14 cellular contexts compared by ENCODE assay signal in genomic region chr5:68544656-68545565, GRCh38.
DNase-seq lines count a peak whose midpoint lies in the region; ATAC-seq, FAIRE-seq and TF ChIP-seq lines count a peak whose summit lies in the region.
"Had no signal": no experiment of that assay in that cellular context is flagged by ENCODE, and none has a peak within 500 bp of the region (broad histone marks: within the 10 kb centered on the region; RNA-seq: fewer than 3 reads in every experiment).

No MANE protein-coding gene starts in this region.

- no peak for TF ChIP-seq CTCF in breast epithelium (IDR thresholded peaks at IDR 0.05)
- no peak for TF ChIP-seq CTCF in MCF 10A (IDR thresholded peaks at IDR 0.05; ENCODE audit: unreplicated experiment)
- no peak for TF ChIP-seq CTCF in keratinocyte (optimal IDR thresholded peaks at IDR 0.05 in 1 of 3, IDR thresholded peaks at IDR 0.05 in 1 of 3, conservative IDR thresholded peaks at IDR 0.05 in 1 of 3; ENCODE audit: extremely low read depth in 1 of 3, insufficient read depth in 2 of 3, low read length in 3 of 3)

- H3K4me3 ChIP-seq in breast epithelium = no peak overlapping the region
- peak overlapping the region; percentile 29 for H3K4me3 ChIP-seq in SK-N-MC
- H3K4me3 ChIP-seq in keratinocyte (ENCODE audit: control insufficient read depth in 2 of 3, extremely low read depth in 1 of 3, insufficient read depth in 2 of 3, low read depth in 1 of 3, low read length in 3 of 3) = no peak overlapping the region

- H4K20me1 ChIP-seq in keratinocyte (ENCODE audit: control insufficient read depth, extremely low read depth, insufficient read depth, low read length) = no peaks in the 10 kb centered on the region

- DNase-seq in breast epithelium (ENCODE audit: low spot score in 2 of 2) (no peak), MCF 10A (ENCODE audit: unreplicated experiment) (no peak), SK-N-MC (ENCODE audit: low read depth, low spot score) (no peak), keratinocyte (ENCODE audit: low read depth, low spot score) (no peak), urothelium cell line (ENCODE audit: low spot score) (no peak), MV-4-11 (lab: John Stamatoyannopoulos, UW) (no peak)
- no peak for DNase-seq in activated CD8-positive, alpha-beta T cell treated with anti-CD3 and anti-CD28 coated beads, Interleukin-2, amount 10 ng/mL, durations not matched to agents 7 days and 5 days
- DNase-seq: activated T-cell treated with anti-CD3 and anti-CD28 coated beads for 4 hours; amniotic stem cell; immature natural killer cell; stimulated activated CD4-positive, alpha-beta T cell treated with anti-CD3 and anti-CD28 coated beads, Interleukin-1b, Interleukin-23, amount 100 ng/mL, for 48 hours; stimulated activated naive CD8-positive, alpha-beta T cell treated with anti-CD3 and anti-CD28 coated beads, Interleukin-15, amount 100 ng/mL, for 72 hours; WERI-Rb-1 had no signal

- peak overlapping the region; percentile 12 to 55 for H3K27ac ChIP-seq in breast epithelium
- peak overlapping the region; percentile 71 for H3K27ac ChIP-seq in SK-N-MC
- H3K27ac ChIP-seq in keratinocyte (ENCODE audit: control insufficient read depth, insufficient read depth, low read length) = peak overlapping the region; percentile 32
- H3K27ac ChIP-seq: WERI-Rb-1 had no signal

- H3K27ac Mint-ChIP-seq in MCF 10A (ENCODE audit: low read depth, unreplicated experiment) = no peak overlapping the region
- no peak overlapping the region for H3K27ac Mint-ChIP-seq in activated CD8-positive, alpha-beta T cell treated with anti-CD3 and anti-CD28 coated beads, Interleukin-2, amount 10 ng/mL, durations not matched to agents 7 days and 5 days
- H3K27ac Mint-ChIP-seq: immature natural killer cell had no signal

- CTCF ChIA-PET in MCF 10A (lab: Yijun Ruan, JAX) = interaction anchor here (0.8 kb wide), 1 partner anchor 13 kb away, joined by 4 read pairs; no protein-coding TSS in a partner anchor
- CTCF ChIA-PET in activated CD8-positive, alpha-beta T cell treated with anti-CD3 and anti-CD28 coated beads, Interleukin-2, amount 10 ng/mL, durations not matched to agents 7 days and 5 days (lab: Charles Lee) = no interaction called here

- H3K4me2 ChIP-seq in keratinocyte (ENCODE audit: control insufficient read depth, extremely low read depth, insufficient read depth, low read depth, low read length) = peak overlapping the region; percentile 22

- TF ChIP-seq POLR2A in breast epithelium (IDR thresholded peaks at IDR 0.05) = no peak

- no peak for ATAC-seq in GM19351 (IDR thresholded peaks at IDR 0.05; ENCODE audit: unreplicated experiment)
- ATAC-seq in activated CD8-positive, alpha-beta T cell treated with anti-CD3 and anti-CD28 coated beads, Interleukin-2, amount 10 ng/mL, durations not matched to agents 7 days and 5 days = no peak
- ATAC-seq: stimulated activated naive CD8-positive, alpha-beta T cell treated with anti-CD3 and anti-CD28 coated beads, Interleukin-15, amount 100 ng/mL, for 72 hours had no signal

- no peak overlapping the region for H3K4me3 Mint-ChIP-seq in MCF 10A (ENCODE audit: unreplicated experiment)
- no peak overlapping the region for H3K4me3 Mint-ChIP-seq in activated CD8-positive, alpha-beta T cell treated with anti-CD3 and anti-CD28 coated beads, Interleukin-2, amount 10 ng/mL, durations not matched to agents 7 days and 5 days
- H3K4me3 Mint-ChIP-seq: immature natural killer cell; stimulated activated naive CD8-positive, alpha-beta T cell treated with anti-CD3 and anti-CD28 coated beads, Interleukin-15, amount 100 ng/mL, for 72 hours had no signal

- peak overlapping the region; percentile 21 for H2AFZ ChIP-seq in keratinocyte (ENCODE audit: control insufficient read depth, low read length)

- no peaks in the 10 kb centered on the region for H3K79me2 ChIP-seq in keratinocyte (ENCODE audit: control insufficient read depth, insufficient read depth, low read length)

- FAIRE-seq in keratinocyte (lab: Jason Lieb, UNC) (peak; percentile 80), urothelium cell line (lab: Jason Lieb, UNC) (peak; percentile 13)

- H3K9me3 ChIP-seq in breast epithelium (no peaks in the 10 kb centered on the region), SK-N-MC (ENCODE audit: low read depth, low read length) (no peaks in the 10 kb centered on the region), keratinocyte (ENCODE audit: control insufficient read depth, low read depth, low read length) (no peaks in the 10 kb centered on the region)

- no peaks in the 10 kb centered on the region for H3K36me3 Mint-ChIP-seq in MCF 10A (ENCODE audit: insufficient read depth, unreplicated experiment)
- H3K36me3 Mint-ChIP-seq in activated CD8-positive, alpha-beta T cell treated with anti-CD3 and anti-CD28 coated beads, Interleukin-2, amount 10 ng/mL, durations not matched to agents 7 days and 5 days (ENCODE audit: low read depth) = no peaks in the 10 kb centered on the region
- H3K36me3 Mint-ChIP-seq: immature natural killer cell had no signal

- H3K27me3 ChIP-seq in breast epithelium (no peaks in the 10 kb centered on the region), keratinocyte (ENCODE audit: control insufficient read depth, extremely low read depth, insufficient read depth, low read length) (no peaks in the 10 kb centered on the region)

- no peaks in the 10 kb centered on the region for H3K9me3 Mint-ChIP-seq in MCF 10A (ENCODE audit: unreplicated experiment)
- H3K9me3 Mint-ChIP-seq in activated CD8-positive, alpha-beta T cell treated with anti-CD3 and anti-CD28 coated beads, Interleukin-2, amount 10 ng/mL, durations not matched to agents 7 days and 5 days (ENCODE audit: insufficient read depth) = no peaks in the 10 kb centered on the region
- H3K9me3 Mint-ChIP-seq: immature natural killer cell; stimulated activated naive CD8-positive, alpha-beta T cell treated with anti-CD3 and anti-CD28 coated beads, Interleukin-15, amount 100 ng/mL, for 72 hours had no signal

- no peaks in the 10 kb centered on the region for H3K36me3 ChIP-seq in breast epithelium
- no peaks in the 10 kb centered on the region for H3K36me3 ChIP-seq in SK-N-MC (ENCODE audit: insufficient read depth, low read length)
- H3K36me3 ChIP-seq in keratinocyte (ENCODE audit: control insufficient read depth in 2 of 2, extremely low read depth in 1 of 2, insufficient read depth in 2 of 2, low read length in 2 of 2) = no peaks in the 10 kb centered on the region
- H3K36me3 ChIP-seq: WERI-Rb-1 had no signal

- dilution Hi-C loops in keratinocyte (cut with MboI; ENCODE audit: extremely low pct_ligation_motif_present, low sequenced_read_pairs) = no loop called here

- intact Hi-C loops in breast epithelium (cut with DNase I; ENCODE audit: low total_unique reads) (no loop called here), MCF 10A (cut with micrococcal nuclease) (loop anchor here (10.0 kb wide), 1 partner anchor 230 kb away; no protein-coding TSS in a partner anchor)

- H3K4me1 Mint-ChIP-seq in MCF 10A (ENCODE audit: insufficient read depth, unreplicated experiment) = peaks cover 26% of the 10 kb centered on the region
- H3K4me1 Mint-ChIP-seq in activated CD8-positive, alpha-beta T cell treated with anti-CD3 and anti-CD28 coated beads, Interleukin-2, amount 10 ng/mL, durations not matched to agents 7 days and 5 days (ENCODE audit: low read depth) = no peaks in the 10 kb centered on the region
- H3K4me1 Mint-ChIP-seq: immature natural killer cell; stimulated activated naive CD8-positive, alpha-beta T cell treated with anti-CD3 and anti-CD28 coated beads, Interleukin-15, amount 100 ng/mL, for 72 hours had no signal

- H3K4me1 ChIP-seq in breast epithelium = no peaks in the 10 kb centered on the region
- H3K4me1 ChIP-seq in keratinocyte (ENCODE audit: control insufficient read depth, extremely low read depth, insufficient read depth, low read length) = peaks cover 30% of the 10 kb centered on the region

- H3K9ac ChIP-seq in SK-N-MC (ENCODE audit: insufficient read length) (no peak overlapping the region), keratinocyte (ENCODE audit: control insufficient read depth, extremely low read depth, insufficient read depth, low read length) (no peak overlapping the region)

- no peaks in the 10 kb centered on the region for H3K27me3 Mint-ChIP-seq in MCF 10A (ENCODE audit: insufficient read depth, unreplicated experiment)
- H3K27me3 Mint-ChIP-seq in activated CD8-positive, alpha-beta T cell treated with anti-CD3 and anti-CD28 coated beads, Interleukin-2, amount 10 ng/mL, durations not matched to agents 7 days and 5 days (ENCODE audit: low read depth) = peaks cover 8% of the 10 kb centered on the region

- no peaks in the 10 kb centered on the region for H3K9me1 ChIP-seq in keratinocyte (ENCODE audit: control insufficient read depth, extremely low read depth, insufficient read depth, low read length)

- POLR2A ChIA-PET in MCF 10A (lab: Yijun Ruan, JAX) = interaction anchor here (0.6 kb wide), 1 partner anchor 298 kb away, joined by 7 read pairs; no protein-coding TSS in a partner anchor
- POLR2A ChIA-PET in activated CD8-positive, alpha-beta T cell treated with anti-CD3 and anti-CD28 coated beads, Interleukin-2, amount 10 ng/mL, durations not matched to agents 7 days and 5 days (lab: Charles Lee) = no interaction called here

- BruUV-seq in MCF 10A (replicated peaks; lab: Mats Ljungman, UMichigan) = no TSS peak
